17 cellular contexts compared by ENCODE assay signal in the genomic region with DNA sequence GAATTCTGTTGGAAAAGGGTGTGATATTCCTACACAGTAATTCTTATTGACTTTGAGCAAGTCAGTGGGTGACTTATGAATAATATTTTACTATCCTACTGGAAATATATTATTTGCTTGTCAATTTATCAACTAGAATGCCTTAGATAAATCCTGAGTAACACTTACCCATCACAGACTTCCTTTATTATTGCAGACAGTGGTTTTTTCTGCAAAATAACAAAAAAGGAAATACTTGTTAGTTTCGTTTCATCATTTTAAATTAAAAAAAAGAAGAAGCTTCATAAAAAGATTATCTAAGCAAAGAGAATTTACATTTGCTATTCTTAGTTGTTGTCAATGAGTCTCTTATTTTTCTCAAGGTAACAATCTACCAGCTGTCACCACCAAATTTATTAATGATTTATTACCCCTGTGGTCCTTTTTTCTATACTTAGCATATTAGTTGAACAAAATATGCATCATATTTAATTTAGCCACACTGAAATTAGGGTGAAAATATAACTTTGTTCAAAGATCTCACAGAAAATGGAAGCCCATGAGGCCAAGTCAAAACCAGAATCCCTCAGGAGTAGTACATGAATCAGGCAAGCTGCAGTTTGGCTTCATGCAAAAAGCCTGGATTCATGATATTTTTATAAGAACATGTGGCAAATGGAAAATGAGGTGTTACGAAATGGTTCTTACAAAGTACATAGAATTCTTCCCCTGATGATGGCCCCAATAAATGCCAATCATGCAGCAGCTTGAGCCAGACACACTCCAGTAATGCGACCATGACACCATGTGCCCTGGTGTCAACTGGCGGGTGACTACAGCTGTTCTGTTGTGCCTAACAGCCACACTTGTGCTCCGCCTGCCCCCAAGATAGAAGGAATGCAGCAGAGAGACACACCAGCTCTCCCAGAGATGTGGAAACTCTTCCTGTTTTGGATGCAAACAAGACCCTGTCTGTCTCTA.
A peak's percentile ranks its signal among the peaks of the same experiment; 100 is the strongest.
DNase-seq lines count a peak whose midpoint lies in the region; ATAC-seq and TF ChIP-seq lines count a peak whose summit lies in the region.
"Had no signal": no experiment of that assay in that cellular context is flagged by ENCODE, and none has a peak within 500 bp of the region (broad histone marks: within the 10 kb centered on the region; RNA-seq: fewer than 3 reads in every experiment).

No MANE protein-coding gene starts in this region.

- DNase-seq in CD4-positive, CD25-positive, alpha-beta regulatory T cell, result no peak
- peak in 1 of 10 donors; percentile 42 for DNase-seq in dorsolateral prefrontal cortex
- DNase-seq in naive thymus-derived CD8-positive, alpha-beta T cell, result no peak
- DNase-seq in SKM-1 (lab: John Stamatoyannopoulos, UW; ENCODE audit: unreplicated experiment), result no peak
- no peak for DNase-seq in ecto neural progenitor cell (ENCODE audit: low spot score)
- no peak for DNase-seq in NCI-H510A (lab: John Stamatoyannopoulos, UW)
- DNase-seq in activated CD8-positive, alpha-beta memory T cell treated with anti-CD3 and anti-CD28 coated beads, Interleukin-2, amount 50 U/mL, for 4 hours, result no peak
- DNase-seq: activated effector memory CD4-positive, alpha-beta T cell treated with Interleukin-2 at 50 U/mL for 16 hours; AML-193; foreskin keratinocyte; GOT3; NCI-H226; thyroid gland had no signal

- H3K4me1 ChIP-seq in CD4-positive, CD25-positive, alpha-beta regulatory T cell (ENCODE audit: control insufficient read depth, insufficient read depth, low read length, poor library complexity, severe bottlenecking), result peaks cover 30% of the 10 kb centered on the region
- H3K4me1 ChIP-seq: foreskin keratinocyte, prostate gland had no signal

- peak overlapping the region; percentile 41 for H3K27ac ChIP-seq in CD4-positive, CD25-positive, alpha-beta regulatory T cell (ENCODE audit: insufficient read depth, low read length, poor library complexity, severe bottlenecking)
- H3K27ac ChIP-seq in dorsolateral prefrontal cortex, result peak overlapping the region in 51 of 59 donors; percentile 6 to 95 (median 74)
- H3K27ac ChIP-seq: foreskin keratinocyte, KMS-11, prostate gland, VCaP had no signal

- H3K27me3 Mint-ChIP-seq in CD4-positive, CD25-positive, alpha-beta regulatory T cell, result no peaks in the 10 kb centered on the region
- no peaks in the 10 kb centered on the region for H3K27me3 Mint-ChIP-seq in naive thymus-derived CD8-positive, alpha-beta T cell

- no peak for TF ChIP-seq CTCF in dorsolateral prefrontal cortex (IDR thresholded peaks at IDR 0.05 in 54 of 56, conservative IDR thresholded peaks at IDR 0.05 in 2 of 56; ENCODE audit: low read depth in 1 of 56, partially characterized antibody in 56 of 56)

- peaks cover 20 to 54% (median 41%) of the 10 kb centered on the region in 4 donors for H3K4me1 Mint-ChIP-seq in CD4-positive, CD25-positive, alpha-beta regulatory T cell
- peaks cover 17 to 51% (median 49%) of the 10 kb centered on the region in 4 donors for H3K4me1 Mint-ChIP-seq in naive thymus-derived CD8-positive, alpha-beta T cell

- H3K9me3 Mint-ChIP-seq in CD4-positive, CD25-positive, alpha-beta regulatory T cell, result peaks cover 0 to 1% (median 0%) of the 10 kb centered on the region in 7 donors
- H3K9me3 Mint-ChIP-seq in naive thymus-derived CD8-positive, alpha-beta T cell, result no peaks in the 10 kb centered on the region

- no peaks in the 10 kb centered on the region for H3K9me3 ChIP-seq in CD4-positive, CD25-positive, alpha-beta regulatory T cell (ENCODE audit: control insufficient read depth in 2 of 2, low read length in 2 of 2)
- H3K9me3 ChIP-seq: prostate gland, thyroid gland had no signal

- intact Hi-C loops in dorsolateral prefrontal cortex (cut with DNase I), result no loop called here

- peaks cover 27% of the 10 kb centered on the region for H3K36me3 ChIP-seq in CD4-positive, CD25-positive, alpha-beta regulatory T cell (ENCODE audit: control insufficient read depth, insufficient read depth, low read length)
- H3K36me3 ChIP-seq: prostate gland, thyroid gland had no signal

- POLR2A ChIA-PET in naive thymus-derived CD8-positive, alpha-beta T cell (lab: Charles Lee), result no interaction called here

- peak overlapping the region in 2 of 3 donors; percentile 42 to 96 for H3K27ac Mint-ChIP-seq in CD4-positive, CD25-positive, alpha-beta regulatory T cell
- H3K27ac Mint-ChIP-seq in naive thymus-derived CD8-positive, alpha-beta T cell, result peak overlapping the region in 6 of 10 donors; percentile 23 to 77 (median 54)

- no peak for ATAC-seq in CD4-positive, CD25-positive, alpha-beta regulatory T cell (ENCODE audit: low read depth in 2 of 2)
- ATAC-seq in HG03354 (IDR thresholded peaks at IDR 0.05; ENCODE audit: poor library complexity, severe bottlenecking, unreplicated experiment), result peak; percentile 73
- ATAC-seq in naive thymus-derived CD8-positive, alpha-beta T cell, result no peak
- ATAC-seq: foreskin keratinocyte had no signal

- H3K4me3 Mint-ChIP-seq in CD4-positive, CD25-positive, alpha-beta regulatory T cell, result peak overlapping the region in 1 of 4 donors; percentile 17
- peak overlapping the region in 2 of 10 donors; percentile 50 to 63 for H3K4me3 Mint-ChIP-seq in naive thymus-derived CD8-positive, alpha-beta T cell

- H3K36me3 Mint-ChIP-seq in CD4-positive, CD25-positive, alpha-beta regulatory T cell, result peaks cover 35% of the 10 kb centered on the region
- peaks cover 0 to 27% (median 16%) of the 10 kb centered on the region in 3 donors for H3K36me3 Mint-ChIP-seq in naive thymus-derived CD8-positive, alpha-beta T cell

- peak overlapping the region; percentile 48 for H3K4me3 ChIP-seq in CD4-positive, CD25-positive, alpha-beta regulatory T cell (ENCODE audit: low read depth, low read length)
- H3K4me3 ChIP-seq in dorsolateral prefrontal cortex, result no peak overlapping the region
- H3K4me3 ChIP-seq: prostate gland, thyroid gland had no signal

- no peaks in the 10 kb centered on the region for H3K27me3 ChIP-seq in CD4-positive, CD25-positive, alpha-beta regulatory T cell (ENCODE audit: control insufficient read depth, insufficient read depth, low read length)
- no peaks in the 10 kb centered on the region for H3K27me3 ChIP-seq in dorsolateral prefrontal cortex
- H3K27me3 ChIP-seq: foreskin keratinocyte, thyroid gland had no signal
